ENCODE assay signal across 1 cellular context in genomic region chr17:72412650-72413076, GRCh38.
TF ChIP-seq lines count a peak whose summit lies in the region.

No MANE protein-coding gene starts in this region.

TF ChIP-seq in HepG2, 621 proteins besides CTCF, POLR2A, EP300 and RAD21 (continued from another document and continues in another):
- TF ChIP-seq ZNF574 (CRISPR knock-in tag; IDR thresholded peaks at IDR 0.05) (no peak), PRDM15 (CRISPR knock-in tag; IDR thresholded peaks at IDR 0.05) (no peak), CENPX (CRISPR knock-in tag; IDR thresholded peaks at IDR 0.05) (no peak), ZNF605 (CRISPR knock-in tag; IDR thresholded peaks at IDR 0.05) (peak; percentile 85; the same call in 1 of the 2 replicates), ZNF30 (CRISPR knock-in tag; IDR thresholded peaks at IDR 0.05) (no peak), ZNF570 (CRISPR knock-in tag; IDR thresholded peaks at IDR 0.05; ENCODE audit: borderline replicate concordance) (peak; percentile 9; the same call in 1 of the 2 replicates), ZNF770 (CRISPR knock-in tag; IDR thresholded peaks at IDR 0.05) (0 out of 2 replicates have a peak, but pooled peaks have one; percentile 38), ZBTB25 (CRISPR knock-in tag; IDR thresholded peaks at IDR 0.05) (no peak), MED8 (CRISPR knock-in tag; IDR thresholded peaks at IDR 0.05; ENCODE audit: insufficient replicate concordance) (no peak), ZBTB42 (CRISPR knock-in tag; IDR thresholded peaks at IDR 0.05) (peak; percentile 82; the same call in 1 of the 2 replicates), ZNF576 (CRISPR knock-in tag; IDR thresholded peaks at IDR 0.05) (no peak), ZNF724P (CRISPR knock-in tag; IDR thresholded peaks at IDR 0.05; ENCODE audit: borderline replicate concordance) (0 out of 2 replicates have a peak, but pooled peaks have one; percentile 45), THAP7 (CRISPR knock-in tag; IDR thresholded peaks at IDR 0.05) (peak; percentile 2; the same call in 1 of the 2 replicates), ZNF652 (CRISPR knock-in tag; IDR thresholded peaks at IDR 0.05; ENCODE audit: borderline replicate concordance, low read depth) (peak; percentile 87), AKNA (CRISPR knock-in tag; IDR thresholded peaks at IDR 0.05; ENCODE audit: borderline replicate concordance) (0 out of 2 replicates have a peak, but pooled peaks have one; percentile 64), HMG20A (CRISPR knock-in tag; IDR thresholded peaks at IDR 0.05; ENCODE audit: borderline replicate concordance) (no peak), UBTF (CRISPR knock-in tag; IDR thresholded peaks at IDR 0.05) (no peak), POLR2G (IDR thresholded peaks at IDR 0.05; ENCODE audit: low read depth, low read length) (peak; percentile 21; the same call in 1 of the 2 replicates), FOXJ3 (CRISPR knock-in tag; IDR thresholded peaks at IDR 0.05; ENCODE audit: borderline replicate concordance) (no peak), SNAI1 (CRISPR knock-in tag; IDR thresholded peaks at IDR 0.05; ENCODE audit: borderline replicate concordance) (0 out of 2 replicates have a peak, but pooled peaks have one; percentile 2), ZNF549 (CRISPR knock-in tag; IDR thresholded peaks at IDR 0.05) (no peak), ZNF879 (CRISPR knock-in tag; IDR thresholded peaks at IDR 0.05) (0 out of 2 replicates have a peak, but pooled peaks have one; percentile 3), ZFYVE20 (CRISPR knock-in tag; IDR thresholded peaks at IDR 0.05; ENCODE audit: borderline replicate concordance, low read depth) (no peak), EHMT2 (IDR thresholded peaks at IDR 0.05; ENCODE audit: borderline replicate concordance, low read depth, low read length) (0 out of 2 replicates have a peak, but pooled peaks have one; percentile 7), RCOR2 (CRISPR knock-in tag; IDR thresholded peaks at IDR 0.05) (no peak), RBM39 (IDR thresholded peaks at IDR 0.05; ENCODE audit: low read depth, low read length, poor library complexity, severe bottlenecking) (peak; percentile 43), ZNF414 (CRISPR knock-in tag; IDR thresholded peaks at IDR 0.05) (0 out of 2 replicates have a peak, but pooled peaks have one; percentile 56), GTF2F1 (IDR thresholded peaks at IDR 0.05; ENCODE audit: low read length) (0 out of 2 replicates have a peak, but pooled peaks have one; percentile 16), MED1 (CRISPR knock-in tag; IDR thresholded peaks at IDR 0.05) (no peak), CHCHD3 (CRISPR knock-in tag; IDR thresholded peaks at IDR 0.05) (0 out of 2 replicates have a peak, but pooled peaks have one; percentile 14), KDM5B (CRISPR knock-in tag; IDR thresholded peaks at IDR 0.05; ENCODE audit: borderline replicate concordance) (0 out of 2 replicates have a peak, but pooled peaks have one; percentile 8), ZNF350 (CRISPR knock-in tag; IDR thresholded peaks at IDR 0.05; ENCODE audit: borderline replicate concordance, low read depth) (no peak), ZNF446 (CRISPR knock-in tag; IDR thresholded peaks at IDR 0.05) (no peak), KDM1A (CRISPR knock-in tag; IDR thresholded peaks at IDR 0.05) (no peak), ARHGAP35 (CRISPR knock-in tag; IDR thresholded peaks at IDR 0.05; ENCODE audit: borderline replicate concordance) (no peak), SATB2 (CRISPR knock-in tag; IDR thresholded peaks at IDR 0.05) (0 out of 2 replicates have a peak, but pooled peaks have one; percentile 32)
